In the genomic region with DNA sequence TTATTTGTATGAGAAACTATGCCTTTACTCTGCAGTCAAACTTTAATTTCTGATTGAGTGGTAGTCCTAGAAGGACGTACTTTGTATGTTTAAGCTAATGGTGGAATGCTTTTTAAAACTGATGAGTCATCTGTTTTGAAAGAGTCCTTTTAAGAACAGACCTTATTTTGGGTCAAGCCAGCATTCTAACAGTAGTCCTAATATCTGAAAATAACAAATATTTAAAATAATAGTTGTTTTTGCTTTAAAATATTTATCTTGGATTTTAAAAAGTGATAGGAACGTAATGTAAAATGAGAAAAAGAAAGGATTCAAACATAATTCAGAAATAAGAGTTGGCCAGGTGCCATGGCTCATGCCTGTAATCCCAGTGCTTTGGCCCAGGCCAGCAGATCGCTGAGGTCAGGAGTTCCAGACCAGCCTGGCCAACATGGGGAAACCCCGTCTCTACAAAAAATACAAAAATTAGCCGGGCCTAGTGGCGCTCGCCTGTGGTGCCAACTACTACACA, we compare ENCODE assay signal across 8 cellular contexts. TPM values are rescaled to one million over a fixed set of nuclear protein-coding genes. Genes with fewer than 3 reads are reported as not detected.
DNase-seq lines count a peak whose midpoint lies in the region; ATAC-seq and TF ChIP-seq lines count a peak whose summit lies in the region.

No MANE protein-coding gene starts in this region.

- no peaks in the 10 kb centered on the region for H3K9me3 ChIP-seq in GM23248 (ENCODE audit: low read depth)
- H3K9me3 ChIP-seq in T-helper 17 cell (ENCODE audit: control insufficient read depth, low read length, poor library complexity, severe bottlenecking) = no peaks in the 10 kb centered on the region

- peak overlapping the region; percentile 99 for H3K4me2 ChIP-seq in GM23248 (ENCODE audit: unreplicated experiment)

- no peak for ATAC-seq in GM19023 (IDR thresholded peaks at IDR 0.05; ENCODE audit: unreplicated experiment)
- no peak for ATAC-seq in T-helper 17 cell
- no peak for ATAC-seq in GM19397 (IDR thresholded peaks at IDR 0.05; ENCODE audit: unreplicated experiment)

- H3K4me1 Mint-ChIP-seq in T-helper 17 cell = peaks cover 24% of the 10 kb centered on the region

- 0 out of 2 replicates have a peak, but pooled peaks cover 4% of the 10 kb centered on the region for H4K20me1 ChIP-seq in GM23248 (ENCODE audit: insufficient read depth)

- peaks cover 10% of the 10 kb centered on the region for H3K27me3 Mint-ChIP-seq in T-helper 17 cell

- peak; percentile 76 for DNase-seq in GM23248
- peak; percentile 40 for DNase-seq in SW480 (ENCODE audit: low spot score)
- peak; percentile 54 to 75 for DNase-seq in foreskin fibroblast
- DNase-seq in retinal pigment epithelial cell (ENCODE audit: low read depth) = peak; percentile 56
- no peak for DNase-seq in T-helper 17 cell

- H3K4me1 ChIP-seq in GM23248 (ENCODE audit: insufficient read depth) = peaks cover 20% of the 10 kb centered on the region

- no peaks in the 10 kb centered on the region for H3K9me2 ChIP-seq in GM23248 (ENCODE audit: insufficient read depth)

- H3K36me3 ChIP-seq in GM23248 (ENCODE audit: low read depth) = no peaks in the 10 kb centered on the region

- H3K36me3 Mint-ChIP-seq in T-helper 17 cell (ENCODE audit: low read depth) = peaks cover 4% of the 10 kb centered on the region

- H3K79me2 ChIP-seq in GM23248 (ENCODE audit: insufficient read depth) = peaks cover 31% of the 10 kb centered on the region

- H3K27me3 ChIP-seq in GM23248 (replicated peaks; ENCODE audit: insufficient read depth) = no peaks in the 10 kb centered on the region

- peak overlapping the region; percentile 84 for H3K9ac ChIP-seq in GM23248

- peak overlapping the region; percentile 96 for H2AFZ ChIP-seq in GM23248

- peaks cover 21% of the 10 kb centered on the region; the same call in 1 of the 2 replicates for H3F3A ChIP-seq in GM23248 (ENCODE audit: insufficient read depth)

- H3K4me3 ChIP-seq in GM23248 (peak overlapping the region; percentile 89), foreskin fibroblast (ENCODE audit: low read depth in 1 of 2, low read length in 2 of 2) (peak overlapping the region in 1 of 2 donors; percentile 84), retinal pigment epithelial cell (ENCODE audit: low read length) (peak overlapping the region; percentile 79)

- peak overlapping the region; percentile 92; the same call in 1 of the 2 replicates for H3K27ac ChIP-seq in 22Rv1
- H3K27ac ChIP-seq in GM23248 = peak overlapping the region; percentile 83

- H3K4me3 Mint-ChIP-seq in T-helper 17 cell = no peak overlapping the region

- in situ Hi-C loops in GM23248 (cut with MboI) = no loop called here

- 35 to 43% methylated on average over 7 of the region's 7 CpGs for WGBS in GM23248 (ENCODE audit: low coverage in 1 of 2, low lambda C conversion rate in 2 of 2, missing lambda C conversion rate in 2 of 2), 2 experiments

- TF ChIP-seq CTCF in 22Rv1 (IDR thresholded peaks at IDR 0.05) (no peak), foreskin fibroblast (IDR thresholded peaks at IDR 0.05; ENCODE audit: low read depth, low read length) (no peak), retinal pigment epithelial cell (conservative IDR thresholded peaks at IDR 0.05; ENCODE audit: low read depth, low read length) (no peak)

- H3K27ac Mint-ChIP-seq in T-helper 17 cell = no peak overlapping the region

RNA-seq across cellular contexts. Expression of a gene that starts 1.3 kb away (rescaled TPM):
- total RNA-seq in GM23248 (2014; rRNA removed; shearing (Covaris generic)) = 29.2 and 34.4 TPM in 2 replicates
- 12.9 and 13.1 TPM in 2 replicates for polyA plus RNA-seq in GM23248 (2016; fragmentation: Nextera tagmentation; extraction: Ambion mirVana)
- total RNA-seq in T-helper 17 cell = 10 to 100 TPM; 14.1 to 15.4 TPM

Comparison
In these comparisons a context has a peak if more than half of its experiments do, and no peak if none do; other contexts are left out.
1. DNase-seq: peak in GM23248 (single experiment), SW480 (single experiment), foreskin fibroblast (2 of 2) and retinal pigment epithelial cell (single experiment); none in T-helper 17 cell (0 of 3).